ENCODE assay signal across 9 cellular contexts in genomic region chr5:177111720-177112394, GRCh38. TPM values are rescaled to one million over a fixed set of nuclear protein-coding genes. Genes with fewer than 3 reads are reported as not detected.
A peak's percentile ranks its signal among the peaks of the same experiment; 100 is the strongest.
DNase-seq lines count a peak whose midpoint lies in the region; ATAC-seq and TF ChIP-seq lines count a peak whose summit lies in the region.
"Had no signal": no experiment of that assay in that cellular context is flagged by ENCODE, and none has a peak within 500 bp of the region (broad histone marks: within the 10 kb centered on the region; RNA-seq: fewer than 3 reads in every experiment).

No MANE protein-coding gene starts in this region.

- peaks cover 0 to 34% (median 12%) of the 10 kb centered on the region in 9 donors for H3K4me1 ChIP-seq in heart right ventricle
- H3K4me1 ChIP-seq in gastrocnemius medialis = peaks cover 7 to 10% of the 10 kb centered on the region in 2 donors

- H3K4me3 ChIP-seq in heart right ventricle (no peak overlapping the region), gastrocnemius medialis (no peak overlapping the region)

- H3K27me3 ChIP-seq in heart right ventricle (no peaks in the 10 kb centered on the region), gastrocnemius medialis (no peaks in the 10 kb centered on the region)

- intact Hi-C loops in activated naive CD4-positive, alpha-beta T cell treated with anti-CD3 and anti-CD28 coated beads for 36 hours (cut with micrococcal nuclease) = loop anchor here (1.0 to 5.0 kb wide), 3 partner anchors 40 to 454 kb away; partner anchors contain the start of gene UNC5A
- intact Hi-C loops in heart right ventricle (cut with DNase I) (loop anchor here (1.0 to 10.0 kb wide), 16 partner anchors 39 to 455 kb away; partner anchors contain the start of genes PRELID1 (in 5 of the 10), RAB24 (in 5 of the 10) and SLC34A1 (in 1 of the 10)), gastrocnemius medialis (cut with DNase I; ENCODE audit: low total_unique reads) (loop anchor here (1.0 to 10.0 kb wide), 3 partner anchors 40 to 343 kb away; no protein-coding TSS in a partner anchor)

- H3K27ac ChIP-seq in heart right ventricle (no peak overlapping the region), gastrocnemius medialis (no peak overlapping the region)

- DNase-seq in DMS114 treated with DMSO at 0.1 percent for 48 hours (lab: John Stamatoyannopoulos, UW; ENCODE audit: unreplicated experiment) (peak; percentile 52), SHP77 treated with DMSO at 0.1 percent for 48 hours (lab: John Stamatoyannopoulos, UW) (peak; percentile 30), heart right ventricle (peak in 1 of 2 donors; percentile 67), gastrocnemius medialis (no peak), foreskin melanocyte (no peak)
- peak; percentile 76 for DNase-seq in activated naive CD4-positive, alpha-beta T cell treated with anti-CD3 and anti-CD28 coated beads for 36 hours

- no peaks in the 10 kb centered on the region for H3K36me3 ChIP-seq in heart right ventricle
- no peaks in the 10 kb centered on the region for H3K36me3 ChIP-seq in gastrocnemius medialis

- in situ Hi-C loops in gastrocnemius medialis (cut with MboI; ENCODE audit: low sequenced_read_pairs in 4 of 4) = loop anchor here in 2 of 4 donors (25.0 kb wide), 2 partner anchors 150 to 450 kb away; no protein-coding TSS in a partner anchor

- TF ChIP-seq CTCF in heart right ventricle (IDR thresholded peaks at IDR 0.05) (peak; percentile 92 to 97 (median 95)), gastrocnemius medialis (IDR thresholded peaks at IDR 0.05 in 4 of 5, conservative IDR thresholded peaks at IDR 0.05 in 1 of 5) (peak; percentile 71 to 93 (median 85))

- H3K27me3 Mint-ChIP-seq in activated naive CD4-positive, alpha-beta T cell treated with anti-CD3 and anti-CD28 coated beads for 36 hours (ENCODE audit: low read depth) = no peaks in the 10 kb centered on the region

- no peak overlapping the region for H3K4me3 Mint-ChIP-seq in activated naive CD4-positive, alpha-beta T cell treated with anti-CD3 and anti-CD28 coated beads for 36 hours
- H3K4me3 Mint-ChIP-seq: T-helper 1 cell treated with Interleukin-12 subunit alpha and Interleukin-12 subunit beta and Interleukin-4 antibody, amounts not matched to agents 30 μg/mL and 1 μg/mL, for 36 hours had no signal

- WGBS in heart right ventricle, 2 donors = 21 to 25% methylated on average over 12 of the region's 12 CpGs

- no peak for TF ChIP-seq POLR2A in gastrocnemius medialis (IDR thresholded peaks at IDR 0.05)

- H3K9me3 ChIP-seq in heart right ventricle (no peaks in the 10 kb centered on the region), gastrocnemius medialis (no peaks in the 10 kb centered on the region)

- H3K9me3 Mint-ChIP-seq in activated naive CD4-positive, alpha-beta T cell treated with anti-CD3 and anti-CD28 coated beads for 36 hours = no peaks in the 10 kb centered on the region
- H3K9me3 Mint-ChIP-seq: T-helper 1 cell treated with Interleukin-12 subunit alpha and Interleukin-12 subunit beta and Interleukin-4 antibody, amounts not matched to agents 30 μg/mL and 1 μg/mL, for 36 hours had no signal

- ATAC-seq in HG03354 (IDR thresholded peaks at IDR 0.05; ENCODE audit: poor library complexity, severe bottlenecking, unreplicated experiment) = peak; percentile 55
- ATAC-seq in heart right ventricle = peak in 6 of 8 donors; percentile 22 to 64 (median 32)
- ATAC-seq in gastrocnemius medialis = no peak
- no peak for ATAC-seq in HG02885 (IDR thresholded peaks at IDR 0.05; ENCODE audit: poor library complexity, unreplicated experiment)

- CTCF ChIA-PET in activated naive CD4-positive, alpha-beta T cell treated with anti-CD3 and anti-CD28 coated beads for 36 hours (lab: Charles Lee) = interaction anchor here (0.6 to 6.6 kb wide), 19 partner anchors 10 to 451 kb away, joined by 3 to 85 read pairs (median 8); partner anchors contain the start of gene NSD1

- no peaks in the 10 kb centered on the region for H3K36me3 Mint-ChIP-seq in activated naive CD4-positive, alpha-beta T cell treated with anti-CD3 and anti-CD28 coated beads for 36 hours (ENCODE audit: low read depth)

- H3K4me1 Mint-ChIP-seq in activated naive CD4-positive, alpha-beta T cell treated with anti-CD3 and anti-CD28 coated beads for 36 hours (ENCODE audit: low read depth) = peaks cover 16% of the 10 kb centered on the region

- no peak overlapping the region for H3K27ac Mint-ChIP-seq in activated naive CD4-positive, alpha-beta T cell treated with anti-CD3 and anti-CD28 coated beads for 36 hours
- H3K27ac Mint-ChIP-seq: T-helper 1 cell treated with Interleukin-12 subunit alpha and Interleukin-12 subunit beta and Interleukin-4 antibody, amounts not matched to agents 30 μg/mL and 1 μg/mL, for 36 hours had no signal

RNA-seq across cellular contexts. Expression of gene NSD1, which starts 21.7 kb away (rescaled TPM):
- 10 to 100 TPM; 50.2 to 51.7 TPM for total RNA-seq in activated naive CD4-positive, alpha-beta T cell treated with anti-CD3 and anti-CD28 coated beads for 36 hours
- total RNA-seq in heart right ventricle (10 to 100 TPM; 34.4 to 62.9 (median 47.2) TPM), gastrocnemius medialis (10 to 100 TPM; 25.4 to 32.7 (median 29.0) TPM)
- polyA plus RNA-seq in heart right ventricle = 10 to 100 TPM in 1 of 2 donors, 1 to 10 TPM in 1; 5.6 to 10.0 TPM

RNA-seq across cellular contexts. Expression of gene FGFR4, which starts 25.1 kb away (rescaled TPM):
- 1 to 10 TPM in 1 of 2 experiments, under 1 TPM in 1; 0.95 to 1.3 TPM for total RNA-seq in activated naive CD4-positive, alpha-beta T cell treated with anti-CD3 and anti-CD28 coated beads for 36 hours
- total RNA-seq in heart right ventricle (1 to 10 TPM in 2 of 10 donors, under 1 TPM in 7, not detected in 1; 0.25 to 2.7 (median 0.37) TPM), gastrocnemius medialis (1 to 10 TPM in 3 of 4 donors, under 1 TPM in 1; 0.56 to 5.0 (median 2.5) TPM)
- 1 to 10 TPM; 1.4 to 2.4 TPM for polyA plus RNA-seq in heart right ventricle

Comparison
In these comparisons a context has a peak if more than half of its experiments do, and no peak if none do; other contexts are left out.
1. DNase-seq: peak in DMS114 treated with DMSO at 0.1 percent for 48 hours (single experiment), SHP77 treated with DMSO at 0.1 percent for 48 hours (single experiment) and activated naive CD4-positive, alpha-beta T cell treated with anti-CD3 and anti-CD28 coated beads for 36 hours (single experiment); none in gastrocnemius medialis (0 of 2) and foreskin melanocyte (single experiment).
2. ATAC-seq: peak in HG03354 (single experiment) and heart right ventricle (6 of 8); none in gastrocnemius medialis (0 of 2) and HG02885 (single experiment).